In the genomic region with DNA sequence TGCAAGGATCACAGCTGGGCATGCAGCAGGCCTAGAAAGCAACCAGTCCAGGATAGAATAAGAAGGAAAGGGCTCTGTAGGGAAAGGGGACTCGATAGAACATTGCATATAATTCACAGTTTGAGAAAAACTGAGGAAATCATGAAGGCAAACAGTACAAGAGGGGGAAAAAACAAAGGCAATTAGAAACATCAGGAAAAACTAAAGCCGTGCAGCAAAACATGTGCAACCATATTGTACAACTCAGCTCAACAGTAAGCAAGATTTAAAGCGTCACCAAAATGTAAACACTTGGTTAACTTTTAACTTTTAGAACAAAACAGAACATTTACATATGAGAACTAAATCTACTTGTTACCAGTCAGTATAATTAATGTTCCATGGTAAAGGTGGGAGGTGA, we compare ENCODE assay signal across 21 cellular contexts. TPM values are rescaled to one million over a fixed set of nuclear protein-coding genes. Genes with fewer than 3 reads are reported as not detected.
DNase-seq lines count a peak whose midpoint lies in the region; ATAC-seq, FAIRE-seq and TF ChIP-seq lines count a peak whose summit lies in the region.
"Had no signal": no experiment of that assay in that cellular context is flagged by ENCODE, and none has a peak within 500 bp of the region (broad histone marks: within the 10 kb centered on the region; RNA-seq: fewer than 3 reads in every experiment).

No MANE protein-coding gene starts in this region.

- H3K9me2 ChIP-seq in OCI-LY7 (ENCODE audit: insufficient read depth, low read length): no peaks in the 10 kb centered on the region

- BruUV-seq in K562 (replicated peaks; lab: Mats Ljungman, UMichigan) (no TSS peak), OCI-LY7 (replicated peaks; lab: Mats Ljungman, UMichigan) (no TSS peak)

- H3K9me3 ChIP-seq in CD8-positive, alpha-beta T cell (ENCODE audit: low read length): no peaks in the 10 kb centered on the region
- no peaks in the 10 kb centered on the region for H3K9me3 ChIP-seq in K562 (replicated peaks; ENCODE audit: control insufficient read depth, insufficient read depth, low read depth, low read length)
- no peaks in the 10 kb centered on the region for H3K9me3 ChIP-seq in subcutaneous abdominal adipose tissue (ENCODE audit: control insufficient read depth in 5 of 5, low read length in 5 of 5)
- H3K9me3 ChIP-seq in OCI-LY7 (ENCODE audit: low read length): peaks cover 7% of the 10 kb centered on the region; the same call in 1 of the 2 replicates
- H3K9me3 ChIP-seq: testis had no signal

- H3K27me3 Mint-ChIP-seq in activated naive CD4-positive, alpha-beta T cell treated with anti-CD3 and anti-CD28 coated beads for 36 hours (ENCODE audit: low read depth): no peaks in the 10 kb centered on the region
- no peaks in the 10 kb centered on the region for H3K27me3 Mint-ChIP-seq in CD8-positive, alpha-beta T cell (ENCODE audit: low read depth)
- H3K27me3 Mint-ChIP-seq: progenitor cell of endocrine pancreas had no signal

- no peak for TF ChIP-seq CTCF in CD8-positive, alpha-beta T cell (IDR thresholded peaks at IDR 0.05)
- TF ChIP-seq CTCF in K562 (IDR thresholded peaks at IDR 0.05 in 2 of 3, conservative IDR thresholded peaks at IDR 0.05 in 1 of 3; ENCODE audit: insufficient read depth in 2 of 3, low read depth in 1 of 3, low read length in 3 of 3) (no peak), OCI-LY7 (conservative IDR thresholded peaks at IDR 0.05; ENCODE audit: low read length) (no peak)

- H3K4me1 Mint-ChIP-seq in activated naive CD4-positive, alpha-beta T cell treated with anti-CD3 and anti-CD28 coated beads for 36 hours (ENCODE audit: low read depth): peaks cover 68% of the 10 kb centered on the region
- peaks cover 89% of the 10 kb centered on the region for H3K4me1 Mint-ChIP-seq in CD8-positive, alpha-beta T cell (ENCODE audit: low read depth)

- TF ChIP-seq POLR2A in K562 (conservative IDR thresholded peaks at IDR 0.05): no peak

- FAIRE-seq in K562 (lab: Jason Lieb, UNC): no peak
- FAIRE-seq: HTR-8/SVneo had no signal

- H3K36me3 ChIP-seq in CD8-positive, alpha-beta T cell (ENCODE audit: insufficient read depth, low read length): peaks cover 28% of the 10 kb centered on the region
- H3K36me3 ChIP-seq in K562 (ENCODE audit: control insufficient read depth, insufficient read depth, low read length) (no peaks in the 10 kb centered on the region), subcutaneous abdominal adipose tissue (ENCODE audit: control insufficient read depth in 5 of 5, insufficient read depth in 5 of 5, low read length in 5 of 5) (peaks cover 0 to 25% (median 16%) of the 10 kb centered on the region in 5 donors), OCI-LY7 (ENCODE audit: insufficient read depth, low read length) (no peaks in the 10 kb centered on the region)

- TF ChIP-seq EP300 in K562 (IDR thresholded peaks at IDR 0.05; ENCODE audit: low read length): no peak

- no peak overlapping the region for H3K4me2 ChIP-seq in K562 (ENCODE audit: insufficient read depth, low read length)
- no peak overlapping the region for H3K4me2 ChIP-seq in OCI-LY7 (ENCODE audit: low read length)
- H3K4me2 ChIP-seq: smooth muscle cell had no signal

- 38% methylated on average over 2 of the region's 3 CpGs for WGBS in K562 (ENCODE audit: insufficient coverage, low coverage, missing lambda C conversion rate)

- in situ Hi-C loops in K562 (cut with MboI): no loop called here

- no peak overlapping the region for H3K9ac ChIP-seq in K562 (ENCODE audit: insufficient read depth in 1 of 2, low read depth in 2 of 2, low read length in 2 of 2)
- no peak overlapping the region for H3K9ac ChIP-seq in subcutaneous abdominal adipose tissue (ENCODE audit: low read length in 5 of 5)

- POLR2A ChIA-PET in CD8-positive, alpha-beta T cell (lab: Charles Lee): interaction anchor here (1.0 kb wide), 1 partner anchor 11 kb away, joined by 4 read pairs; no protein-coding TSS in a partner anchor
- POLR2A ChIA-PET in K562 (lab: Yijun Ruan, JAX) (no interaction called here), OCI-LY7 (lab: Charles Lee) (interaction anchor here (0.9 kb wide), 1 partner anchor 11 kb away, joined by 5 read pairs; no protein-coding TSS in a partner anchor)

- H3K9me3 Mint-ChIP-seq in activated naive CD4-positive, alpha-beta T cell treated with anti-CD3 and anti-CD28 coated beads for 36 hours: no peaks in the 10 kb centered on the region
- peaks cover 7% of the 10 kb centered on the region for H3K9me3 Mint-ChIP-seq in CD8-positive, alpha-beta T cell

- CTCF ChIA-PET in activated naive CD4-positive, alpha-beta T cell treated with anti-CD3 and anti-CD28 coated beads for 36 hours (lab: Charles Lee): interaction anchor here (0.6 to 2.3 kb wide), 8 partner anchors 9 to 568 kb away, joined by 3 to 9 read pairs (median 6); no protein-coding TSS in a partner anchor
- CTCF ChIA-PET in CD8-positive, alpha-beta T cell (lab: Charles Lee): interaction anchor here (0.8 to 3.2 kb wide), 3 partner anchors 25 to 28 kb away, joined by 3 to 17 read pairs (median 4); no protein-coding TSS in a partner anchor
- CTCF ChIA-PET in K562 (lab: Yijun Ruan, JAX; ENCODE audit: low intra/inter-chr PET ratio): no interaction called here
- CTCF ChIA-PET in OCI-LY7 (lab: Charles Lee; ENCODE audit: unreplicated experiment): no interaction called here

- H3K79me2 ChIP-seq in K562 (ENCODE audit: control insufficient read depth, insufficient read depth, low read length) (no peaks in the 10 kb centered on the region), OCI-LY7 (ENCODE audit: insufficient read depth, low read depth, low read length) (no peaks in the 10 kb centered on the region)

- peaks cover 26% of the 10 kb centered on the region for H3K36me3 Mint-ChIP-seq in activated naive CD4-positive, alpha-beta T cell treated with anti-CD3 and anti-CD28 coated beads for 36 hours (ENCODE audit: low read depth)
- peaks cover 90% of the 10 kb centered on the region for H3K36me3 Mint-ChIP-seq in CD8-positive, alpha-beta T cell

- H4K20me1 ChIP-seq in K562 (replicated peaks; ENCODE audit: control insufficient read depth, insufficient read depth, low read length) (no peaks in the 10 kb centered on the region), OCI-LY7 (ENCODE audit: insufficient read depth, low read length) (no peaks in the 10 kb centered on the region)

- DNase-seq in activated naive CD4-positive, alpha-beta T cell treated with anti-CD3 and anti-CD28 coated beads for 36 hours: no peak
- DNase-seq in activated naive CD4-positive, alpha-beta T cell treated with Interleukin-2 at 50 U/mL for 16 hours: no peak
- DNase-seq in CD8-positive, alpha-beta T cell: no peak
- DNase-seq in K562 (ENCODE audit: extremely low read depth in 1 of 4, low spot score in 3 of 4) (no peak), HuH-7 (ENCODE audit: low spot score) (no peak), OCI-LY7 (ENCODE audit: low spot score) (no peak)
- DNase-seq: activated CD4-positive, CD25-positive, alpha-beta regulatory T cell treated with anti-CD3 and anti-CD28 coated beads, Interleukin-2, amount 50 U/mL, for 72 hours; amygdala; cerebellar nuclear complex; effector CD8-positive, alpha-beta T cell; HFFc6; NCI-H1417; NCI-H2171 treated with DMSO at 0.1 percent for 48 hours; NCI-H748 treated with DMSO at 0.1 percent for 48 hours; stimulated activated CD4-positive, alpha-beta T cell treated with anti-CD3 and anti-CD28 coated beads, Interleukin-4, amount 100 ng/mL, for 4 hours; testis had no signal

- intact Hi-C loops in activated naive CD4-positive, alpha-beta T cell treated with anti-CD3 and anti-CD28 coated beads for 36 hours (cut with micrococcal nuclease): loop anchor here (10.0 kb wide), 1 partner anchor 333 kb away; the partner anchor contains the start of gene TXN2
- intact Hi-C loops in CD8-positive, alpha-beta T cell (cut with DNase I, micrococcal nuclease): no loop called here
- intact Hi-C loops in K562 (cut with micrococcal nuclease): no loop called here
- intact Hi-C loops in OCI-LY7 (cut with micrococcal nuclease; ENCODE audit: unreplicated experiment): no loop called here

- H3K4me3 ChIP-seq in CD8-positive, alpha-beta T cell (ENCODE audit: low read depth, low read length): no peak overlapping the region
- H3K4me3 ChIP-seq in K562 (no peak overlapping the region), subcutaneous abdominal adipose tissue (ENCODE audit: low read depth in 1 of 5, low read length in 5 of 5) (no peak overlapping the region), OCI-LY7 (ENCODE audit: low read depth, low read length, poor library complexity, severe bottlenecking) (no peak overlapping the region)
- H3K4me3 ChIP-seq: smooth muscle cell, testis had no signal

- H3K27me3 ChIP-seq in CD8-positive, alpha-beta T cell (ENCODE audit: insufficient read depth, low read length): no peaks in the 10 kb centered on the region
- H3K27me3 ChIP-seq in K562 (ENCODE audit: control insufficient read depth in 2 of 2, insufficient read depth in 2 of 2, low read length in 2 of 2) (no peaks in the 10 kb centered on the region), subcutaneous abdominal adipose tissue (ENCODE audit: control insufficient read depth in 5 of 5, insufficient read depth in 4 of 5, low read length in 5 of 5) (no peaks in the 10 kb centered on the region)
- H3K27me3 ChIP-seq: testis had no signal

- H3K4me3 Mint-ChIP-seq in activated naive CD4-positive, alpha-beta T cell treated with anti-CD3 and anti-CD28 coated beads for 36 hours: no peak overlapping the region
- H3K4me3 Mint-ChIP-seq in CD8-positive, alpha-beta T cell: peak overlapping the region; percentile 35
- H3K4me3 Mint-ChIP-seq: HFFc6 had no signal

- TF ChIP-seq RAD21 in K562 (CRISPR knock-in tag; conservative IDR thresholded peaks at IDR 0.05 in 1 of 2, IDR thresholded peaks at IDR 0.05 in 1 of 2): no peak

- H3K27ac Mint-ChIP-seq in activated naive CD4-positive, alpha-beta T cell treated with anti-CD3 and anti-CD28 coated beads for 36 hours: peak overlapping the region; percentile 25
- peak overlapping the region; percentile 86 for H3K27ac Mint-ChIP-seq in CD8-positive, alpha-beta T cell
- H3K27ac Mint-ChIP-seq: HFFc6, progenitor cell of endocrine pancreas had no signal

- peaks cover 66% of the 10 kb centered on the region for H3K4me1 ChIP-seq in CD8-positive, alpha-beta T cell (ENCODE audit: insufficient read depth, low read length)
- peaks cover 11 to 17% of the 10 kb centered on the region in 2 experiments for H3K4me1 ChIP-seq in K562 (replicated peaks in 1 of 2; ENCODE audit: control insufficient read depth in 2 of 2, insufficient read depth in 2 of 2, low read length in 2 of 2)
- H3K4me1 ChIP-seq in subcutaneous abdominal adipose tissue (ENCODE audit: control insufficient read depth in 5 of 5, insufficient read depth in 5 of 5, low read length in 5 of 5): peaks cover 22 to 89% (median 63%) of the 10 kb centered on the region in 5 donors
- peaks cover 11% of the 10 kb centered on the region for H3K4me1 ChIP-seq in OCI-LY7 (ENCODE audit: insufficient read depth, low read length, poor library complexity, severe bottlenecking)

- ATAC-seq in CD8-positive, alpha-beta T cell: no peak
- ATAC-seq in K562: no peak
- ATAC-seq in HG02970 (IDR thresholded peaks at IDR 0.05; ENCODE audit: low FRiP score, unreplicated experiment): no peak

- H2AFZ ChIP-seq in K562 (ENCODE audit: low read depth, low read length) (no peak overlapping the region), OCI-LY7 (ENCODE audit: low read length) (no peak overlapping the region)

- no peaks in the 10 kb centered on the region for H3K9me1 ChIP-seq in K562 (ENCODE audit: control insufficient read depth, insufficient read depth, low read length)

- H3K27ac ChIP-seq in CD8-positive, alpha-beta T cell (ENCODE audit: low read depth, low read length): no peak overlapping the region
- H3K27ac ChIP-seq in K562 (ENCODE audit: extremely low read depth, low read depth, low read length): no peak overlapping the region
- H3K27ac ChIP-seq in subcutaneous abdominal adipose tissue (ENCODE audit: low read depth, low read length): peak overlapping the region; percentile 99
- H3K27ac ChIP-seq in OCI-LY7 (ENCODE audit: low read depth, low read length, poor library complexity, severe bottlenecking): no peak overlapping the region

RNA-seq across cellular contexts. Expression of gene APOL3, which starts 8.5 kb away (rescaled TPM):
- 10 to 100 TPM; 35.0 to 37.8 TPM for total RNA-seq in activated naive CD4-positive, alpha-beta T cell treated with anti-CD3 and anti-CD28 coated beads for 36 hours
- total RNA-seq in CD8-positive, alpha-beta T cell: 100 to 1,000 TPM; 257 to 259 TPM
- total RNA-seq in K562 (2011; cell fraction: chromatin; rRNA removed; ENCODE audit: low replicate concordance): 1.7 TPM in 2 replicates
- 0.50 and 0.53 TPM in 2 replicates for total RNA-seq in K562 (2011; cell fraction: nucleolus; rRNA removed)
- total RNA-seq in K562 (2011; cell fraction: nucleoplasm; rRNA removed): not detected in 2 replicates
- 0.69 TPM in 1 of 2 replicates, not detected in the other for total RNA-seq in K562 (2014; rRNA removed)
- 0.33 and 0.73 TPM in 2 replicates for total RNA-seq in K562 (2014; rRNA removed; fragmentation: Illumina TruSeq; extraction: Trizol)
- total RNA-seq in K562 (2015; rRNA removed; fragmentation: Illumina TruSeq; extraction: Trizol): 0.25 and 0.38 TPM in 2 replicates
- 0.67 and 1.1 TPM in 2 replicates for total RNA-seq in K562 (2021)
- polyA plus RNA-seq in K562 (2011; rRNA removed): 0.32 and 0.54 TPM in 2 replicates
- 0.04 and 0.09 TPM in 2 replicates for polyA plus RNA-seq in K562 (2011; cell fraction: cytosol; rRNA removed)
- 0.11 and 0.75 TPM in 2 replicates for polyA plus RNA-seq in K562 (2011; cell fraction: nucleus; rRNA removed)
- polyA plus RNA-seq in K562 (2012): 0.66 and 2.7 TPM in 2 replicates
- 0.87 and 1.1 TPM in 2 replicates for polyA plus RNA-seq in K562 (2014; fragmentation: Illumina TruSeq; extraction: Trizol)
- under 1 TPM; 0.25 to 0.80 TPM for polyA plus RNA-seq in K562 (2014; fragmentation: Nextera tagmentation; extraction: Ambion mirVana)
- 0.18 and 0.93 TPM in 2 replicates for polyA plus RNA-seq in K562 (2014; rRNA removed)
- 0.21 and 0.35 TPM in 2 replicates for polyA minus RNA-seq in K562 (2011; rRNA and poly(A)+ RNA removed)
- not detected in 2 replicates for polyA minus RNA-seq in K562 (2011; cell fraction: cytosol; rRNA and poly(A)+ RNA removed)
- 0.54 TPM in 1 of 2 replicates, not detected in the other for polyA minus RNA-seq in K562 (2011; cell fraction: nucleus; rRNA and poly(A)+ RNA removed)
- total RNA-seq in OCI-LY7 (2014; rRNA removed; shearing (Covaris generic)): 9.9 and 10.7 TPM in 2 replicates
- total RNA-seq in OCI-LY7 (2022): 14.4 and 19.6 TPM in 2 replicates
- total RNA-seq: progenitor cell of endocrine pancreas had no signal

RNA-seq across cellular contexts. Expression of gene APOL4, which starts 49.5 kb away (rescaled TPM):
- under 1 TPM; 0.07 to 0.20 TPM for total RNA-seq in activated naive CD4-positive, alpha-beta T cell treated with anti-CD3 and anti-CD28 coated beads for 36 hours
- total RNA-seq in CD8-positive, alpha-beta T cell: not detected
- 11.5 and 14.1 TPM in 2 replicates for total RNA-seq in K562 (2011; cell fraction: chromatin; rRNA removed; ENCODE audit: low replicate concordance)
- 8.7 and 14.0 TPM in 2 replicates for total RNA-seq in K562 (2011; cell fraction: nucleolus; rRNA removed)
- 14.4 and 15.3 TPM in 2 replicates for total RNA-seq in K562 (2011; cell fraction: nucleoplasm; rRNA removed)
- 6.6 and 9.4 TPM in 2 replicates for total RNA-seq in K562 (2014; rRNA removed)
- total RNA-seq in K562 (2014; rRNA removed; fragmentation: Illumina TruSeq; extraction: Trizol): 7.6 and 9.3 TPM in 2 replicates
- 11.0 and 11.9 TPM in 2 replicates for total RNA-seq in K562 (2015; rRNA removed; fragmentation: Illumina TruSeq; extraction: Trizol)
- 8.9 and 9.8 TPM in 2 replicates for total RNA-seq in K562 (2021)
- 14.3 and 14.5 TPM in 2 replicates for polyA plus RNA-seq in K562 (2011; rRNA removed)
- polyA plus RNA-seq in K562 (2011; cell fraction: cytosol; rRNA removed): 14.6 and 18.4 TPM in 2 replicates
- polyA plus RNA-seq in K562 (2011; cell fraction: nucleus; rRNA removed): 8.5 and 10.5 TPM in 2 replicates
- polyA plus RNA-seq in K562 (2012): 16.0 and 18.4 TPM in 2 replicates
- 8.1 and 10.2 TPM in 2 replicates for polyA plus RNA-seq in K562 (2014; fragmentation: Illumina TruSeq; extraction: Trizol)
- 10 to 100 TPM in 1 of 2 experiments, 1 to 10 TPM in 1; 8.9 to 15.0 TPM for polyA plus RNA-seq in K562 (2014; fragmentation: Nextera tagmentation; extraction: Ambion mirVana)
- 6.5 and 7.2 TPM in 2 replicates for polyA plus RNA-seq in K562 (2014; rRNA removed)
- polyA minus RNA-seq in K562 (2011; rRNA and poly(A)+ RNA removed): 32.8 and 36.6 TPM in 2 replicates
- polyA minus RNA-seq in K562 (2011; cell fraction: cytosol; rRNA and poly(A)+ RNA removed): 9.2 and 12.4 TPM in 2 replicates
- 6.5 and 15.6 TPM in 2 replicates for polyA minus RNA-seq in K562 (2011; cell fraction: nucleus; rRNA and poly(A)+ RNA removed)
- not detected in 2 replicates for total RNA-seq in OCI-LY7 (2014; rRNA removed; shearing (Covaris generic))
- not detected in 2 replicates for total RNA-seq in OCI-LY7 (2022)
- total RNA-seq: HFFc6, progenitor cell of endocrine pancreas had no signal
- polyA plus RNA-seq: smooth muscle cell had no signal

Comparison
In these comparisons a context has a peak if more than half of its experiments do, and no peak if none do; other contexts are left out.
1. RNA of gene APOL3, which starts 8.5 kb away (total RNA-seq): 257 to 259 TPM in CD8-positive, alpha-beta T cell; 35.0 to 37.8 TPM in activated naive CD4-positive, alpha-beta T cell treated with anti-CD3 and anti-CD28 coated beads for 36 hours, 9.9 to 19.6 TPM in OCI-LY7 and 0.25 to 1.7 TPM in K562; every median in the first group is over 4 times any median in the second.
2. RNA of gene APOL4, which starts 49.5 kb away (total RNA-seq): 6.6 to 15.3 TPM in K562; 0.07 to 0.20 TPM in activated naive CD4-positive, alpha-beta T cell treated with anti-CD3 and anti-CD28 coated beads for 36 hours, not detected in CD8-positive, alpha-beta T cell and not detected in OCI-LY7; every median in the first group is over 4 times any median in the second.
3. CTCF ChIA-PET loops: an anchor here in activated naive CD4-positive, alpha-beta T cell treated with anti-CD3 and anti-CD28 coated beads for 36 hours (0.6 to 2.3 kb wide) and CD8-positive, alpha-beta T cell (0.8 to 3.2 kb wide); none called in K562 and OCI-LY7.